Comparison of ENCODE assay signal across 23 cellular contexts in genomic region chr1:183952101-183952500, GRCh38.
"Had no signal": no experiment of that assay in that cellular context is flagged by ENCODE, and none has a peak within 500 bp of the region (broad histone marks: within the 10 kb centered on the region; RNA-seq: fewer than 3 reads in every experiment).

No MANE protein-coding gene starts in this region.

- H3K36me3 ChIP-seq: gastroesophageal sphincter, right lobe of liver, upper lobe of left lung had no signal

- DNase-seq: activated CD8-positive, alpha-beta memory T cell treated with anti-CD3 and anti-CD28 coated beads for 24 hours; activated CD8-positive, alpha-beta memory T cell treated with anti-CD3 and anti-CD28 coated beads, Interleukin-2, amount 50 U/mL, for 4 hours; activated naive CD4-positive, alpha-beta T cell treated with Interleukin-2 at 50 U/mL for 16 hours; activated naive CD8-positive, alpha-beta T cell treated with anti-CD3 and anti-CD28 coated beads, Interleukin-2, amount 10 ng/mL, durations not matched to agents 7 days and 5 days; activated T-cell treated with anti-CD3 and anti-CD28 coated beads, Interleukin-2, amount 50 U/mL, for 4 hours; amniotic stem cell; dermis blood vessel endothelial cell; effector memory CD4-positive, alpha-beta T cell; head of caudate nucleus; left colon; naive thymus-derived CD4-positive, alpha-beta T cell; occipital lobe; right lobe of liver; small intestine; stimulated activated CD4-positive, alpha-beta T cell treated with anti-CD3 and anti-CD28 coated beads, Interleukin-15, amount 100 ng/mL, for 24 hours; stimulated activated naive CD4-positive, alpha-beta T cell; T-helper 9 cell; upper lobe of left lung had no signal

- H3K9me3 ChIP-seq: gastroesophageal sphincter, right lobe of liver, upper lobe of left lung had no signal

- H3K27me3 ChIP-seq: gastroesophageal sphincter, right lobe of liver, upper lobe of left lung had no signal

- H3K27ac ChIP-seq: right lobe of liver had no signal

- FAIRE-seq: islet of Langerhans, small intestine had no signal

- H3K4me3 ChIP-seq: gastroesophageal sphincter, lung, right lobe of liver, upper lobe of left lung had no signal

- ATAC-seq: activated T-cell treated with anti-CD3 and anti-CD28 coated beads, Interleukin-2, amount 50 U/mL, for 4 hours; esophagus mucosa; gastroesophageal sphincter; left colon; naive thymus-derived CD4-positive, alpha-beta T cell; right lobe of liver; WTC11 had no signal

- H3K4me1 ChIP-seq: right lobe of liver had no signal
